In the genomic region with DNA sequence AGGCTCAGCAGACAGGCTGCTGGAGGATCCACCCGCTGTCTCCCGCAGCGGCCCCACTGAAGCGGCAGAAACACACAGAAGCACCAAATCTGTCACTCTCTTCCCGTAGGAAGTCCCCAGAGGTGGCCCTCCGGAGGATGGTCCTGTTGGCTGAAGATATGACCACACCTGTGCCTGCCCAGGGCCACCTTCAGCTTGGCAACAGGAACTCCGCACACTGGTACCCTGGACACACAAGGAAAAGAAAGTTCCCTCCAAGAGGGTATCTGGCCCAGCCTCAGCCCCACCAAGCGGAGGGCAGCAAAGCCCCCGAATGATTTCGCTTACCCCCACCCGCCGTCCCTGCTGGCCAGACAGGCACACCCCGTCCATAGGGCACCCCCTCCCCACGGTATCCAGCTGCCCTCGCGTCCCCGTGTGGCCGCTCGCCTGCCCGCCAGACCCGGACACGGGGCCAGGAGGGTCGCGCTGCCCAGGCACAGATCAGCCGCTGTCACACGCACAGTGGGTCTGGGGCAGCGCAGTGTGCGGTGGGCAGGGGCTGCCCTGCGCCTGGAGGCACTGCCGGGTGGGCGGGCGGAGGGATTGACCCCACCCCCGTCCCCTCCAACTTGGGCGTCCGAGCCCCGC, we compare ENCODE assay signal across 8 cellular contexts. TPM values are rescaled to one million over a fixed set of nuclear protein-coding genes. Genes with fewer than 3 reads are reported as not detected.
A peak's percentile ranks its signal among the peaks of the same experiment; 100 is the strongest.
DNase-seq lines count a peak whose midpoint lies in the region; ATAC-seq and TF ChIP-seq lines count a peak whose summit lies in the region.

No MANE protein-coding gene starts in this region.

- H3K9me3 ChIP-seq in Loucy (ENCODE audit: insufficient read depth, low read depth, low read length) (no peaks in the 10 kb centered on the region), neural cell (ENCODE audit: low read length) (no peaks in the 10 kb centered on the region)

- ATAC-seq in HG02759 (IDR thresholded peaks at IDR 0.05; ENCODE audit: unreplicated experiment) (no peak), GM19351 (IDR thresholded peaks at IDR 0.05; ENCODE audit: unreplicated experiment) (no peak)

- H3K36me3 ChIP-seq in Loucy (ENCODE audit: insufficient read depth, low read length) (no peaks in the 10 kb centered on the region), neural cell (ENCODE audit: insufficient read depth, low read length) (no peaks in the 10 kb centered on the region)

- no peaks in the 10 kb centered on the region for H3K27me3 ChIP-seq in Loucy (ENCODE audit: insufficient read depth, low read length, poor library complexity, severe bottlenecking)
- H3K27me3 ChIP-seq in neural cell (ENCODE audit: insufficient read depth, low read depth, low read length): no peaks in the 10 kb centered on the region

- H4K20me1 ChIP-seq in Loucy (ENCODE audit: insufficient read depth, low read length, poor library complexity, severe bottlenecking) (peaks cover 16% of the 10 kb centered on the region), neural cell (ENCODE audit: insufficient read depth) (no peaks in the 10 kb centered on the region)

- no peak for DNase-seq in GM12865 (ENCODE audit: low read depth)
- peak; percentile 26 for DNase-seq in effector CD8-positive, alpha-beta T cell (lab: John Stamatoyannopoulos, UW)
- DNase-seq in globus pallidus (ENCODE audit: low spot score): no peak
- no peak for DNase-seq in NCI-H524 treated with DMSO at 0.1 percent for 48 hours (lab: John Stamatoyannopoulos, UW)

- H3K9me2 ChIP-seq in Loucy (replicated peaks; ENCODE audit: low read depth, low read length) (no peaks in the 10 kb centered on the region), neural cell (ENCODE audit: insufficient read depth, low read length) (no peaks in the 10 kb centered on the region)

- H3F3A ChIP-seq in Loucy (ENCODE audit: low read depth) (no peaks in the 10 kb centered on the region), neural cell (ENCODE audit: insufficient read depth, low read length, poor library complexity, severe bottlenecking) (no peaks in the 10 kb centered on the region)

- no peak for TF ChIP-seq RAD21 in neural cell (conservative IDR thresholded peaks at IDR 0.05)

- H3K27ac ChIP-seq in neural cell (ENCODE audit: low read length): no peak overlapping the region

- H2AFZ ChIP-seq in Loucy (ENCODE audit: low read length): no peak overlapping the region
- H2AFZ ChIP-seq in neural cell (ENCODE audit: low read depth, low read length): no peak overlapping the region

- TF ChIP-seq CTCF in GM12865 (IDR thresholded peaks at IDR 0.05; ENCODE audit: insufficient read depth, low read depth, low read length, missing control alignments): no peak
- no peak for TF ChIP-seq CTCF in Loucy (conservative IDR thresholded peaks at IDR 0.05; ENCODE audit: low read length)
- no peak for TF ChIP-seq CTCF in neural cell (IDR thresholded peaks at IDR 0.05; ENCODE audit: poor library complexity, severe bottlenecking)

- H3K4me1 ChIP-seq in Loucy (ENCODE audit: insufficient read depth, low read length, poor library complexity, severe bottlenecking): peaks cover 28% of the 10 kb centered on the region

- H3K4me2 ChIP-seq in Loucy (ENCODE audit: low read depth, low read length, poor library complexity, severe bottlenecking) (peak overlapping the region; percentile 99), neural cell (ENCODE audit: low read length) (no peak overlapping the region)

- H3K79me2 ChIP-seq in Loucy (ENCODE audit: insufficient read depth, low read length) (peaks cover 38% of the 10 kb centered on the region; the same call in 1 of the 2 replicates), neural cell (replicated peaks; ENCODE audit: insufficient read depth, low read length) (no peaks in the 10 kb centered on the region)

- TF ChIP-seq EP300 in neural cell (conservative IDR thresholded peaks at IDR 0.05; ENCODE audit: poor library complexity, severe bottlenecking): no peak

- peak overlapping the region; percentile 80 for H3K9ac ChIP-seq in Loucy (ENCODE audit: low read depth, low read length, poor library complexity, severe bottlenecking)
- H3K9ac ChIP-seq in neural cell (ENCODE audit: low read length): peak overlapping the region; percentile 39

- H3K4me3 ChIP-seq in GM12865 (ENCODE audit: low read depth, low read length) (peak overlapping the region; percentile 68), Loucy (ENCODE audit: low read length, poor library complexity, severe bottlenecking) (peak overlapping the region; percentile 98), neural cell (ENCODE audit: low read length) (peak overlapping the region; percentile 63)

TF ChIP-seq in neural cell, 6 proteins besides CTCF, POLR2A, EP300 and RAD21:
- no peak for TF ChIP-seq TAF1 (IDR thresholded peaks at IDR 0.05; ENCODE audit: low read depth)
- TF ChIP-seq POLR2AphosphoS5 (IDR thresholded peaks at IDR 0.05): no peak
- no peak for TF ChIP-seq MXI1 (conservative IDR thresholded peaks at IDR 0.05; ENCODE audit: poor library complexity, severe bottlenecking)
- no peak for TF ChIP-seq SMC3 (conservative IDR thresholded peaks at IDR 0.05; ENCODE audit: poor library complexity)
- TF ChIP-seq REST (IDR thresholded peaks at IDR 0.05; ENCODE audit: borderline replicate concordance): no peak
- no peak for TF ChIP-seq EZH2 (IDR thresholded peaks at IDR 0.05; ENCODE audit: borderline replicate concordance, insufficient read depth, low read length, poor library complexity, severe bottlenecking)

RNA-seq across cellular contexts. Expression of gene RASSF7, which starts 7.0 kb away (rescaled TPM):
- 37.1 and 51.5 TPM in 2 replicates for polyA plus RNA-seq in neural cell
- 9.3 and 14.6 TPM in 2 replicates for polyA minus RNA-seq in neural cell

RNA-seq across cellular contexts. Expression of gene LMNTD2, which starts 7.2 kb away (rescaled TPM):
- 0.61 and 3.0 TPM in 2 replicates for polyA plus RNA-seq in neural cell
- not detected in 2 replicates for polyA minus RNA-seq in neural cell

RNA-seq across cellular contexts. Expression of gene PHRF1, which starts 8.5 kb away (rescaled TPM):
- 8.5 and 12.1 TPM in 2 replicates for polyA plus RNA-seq in neural cell
- polyA minus RNA-seq in neural cell: 38.0 and 49.2 TPM in 2 replicates

RNA-seq across cellular contexts. Expression of gene LRRC56, which starts 30.4 kb away (rescaled TPM):
- 0.76 and 1.3 TPM in 2 replicates for polyA plus RNA-seq in neural cell
- polyA minus RNA-seq in neural cell: 1.2 and 1.5 TPM in 2 replicates

RNA-seq across cellular contexts. Expression of gene HRAS, which starts 32.4 kb away (rescaled TPM):
- polyA plus RNA-seq in neural cell: 119 and 120 TPM in 2 replicates
- polyA minus RNA-seq in neural cell: 50.2 and 55.7 TPM in 2 replicates
